8 cellular contexts compared by ENCODE assay signal in the genomic region with DNA sequence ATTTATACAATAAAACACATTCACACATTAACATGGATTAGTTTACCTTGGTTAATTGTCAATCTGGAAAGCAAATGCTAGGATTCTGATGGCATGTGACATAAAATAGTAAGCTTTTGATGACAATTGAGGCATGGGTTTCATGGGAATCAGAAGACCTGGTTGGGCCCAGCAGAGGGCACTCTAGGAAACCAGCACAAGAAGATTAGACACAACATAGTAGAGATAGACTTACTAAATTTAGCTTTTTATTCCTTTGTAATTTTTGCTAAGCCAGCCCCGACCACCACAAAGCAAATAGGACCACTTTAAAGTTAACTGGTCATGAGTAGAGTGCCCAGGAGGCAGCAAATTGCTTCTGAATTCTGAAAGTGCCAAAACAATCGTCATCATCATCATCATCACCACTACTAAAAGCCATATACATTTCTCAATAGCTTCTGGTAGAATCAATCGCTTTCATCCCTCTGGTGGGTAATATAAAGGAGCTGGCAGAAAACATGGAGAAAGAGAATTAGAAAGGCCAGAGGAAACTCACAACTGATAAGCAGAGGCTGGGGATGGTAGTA.
DNase-seq lines count a peak whose midpoint lies in the region; ATAC-seq, FAIRE-seq and TF ChIP-seq lines count a peak whose summit lies in the region.

No MANE protein-coding gene starts in this region.

- FAIRE-seq in HTR-8/SVneo (lab: Jason Lieb, UNC) = no peak

- no peaks in the 10 kb centered on the region for H3K36me3 Mint-ChIP-seq in CD4-positive, alpha-beta T cell (ENCODE audit: low read depth)
- H3K36me3 Mint-ChIP-seq in HFFc6 (ENCODE audit: low read depth) = no peaks in the 10 kb centered on the region

- no peaks in the 10 kb centered on the region for H3K9me3 Mint-ChIP-seq in CD4-positive, alpha-beta T cell
- no peaks in the 10 kb centered on the region for H3K9me3 Mint-ChIP-seq in HFFc6

- H3K4me3 Mint-ChIP-seq in CD4-positive, alpha-beta T cell = no peak overlapping the region
- no peak overlapping the region for H3K4me3 Mint-ChIP-seq in HFFc6

- CTCF ChIA-PET in CD4-positive, alpha-beta T cell (lab: Charles Lee) = interaction anchor here (0.6 to 8.2 kb wide), 3 partner anchors 8 to 166 kb away, joined by 4 to 64 read pairs (median 4); no protein-coding TSS in a partner anchor

- H3K27me3 Mint-ChIP-seq in CD4-positive, alpha-beta T cell = no peaks in the 10 kb centered on the region
- no peaks in the 10 kb centered on the region for H3K27me3 Mint-ChIP-seq in HFFc6 (ENCODE audit: insufficient read depth)

- H3K27ac ChIP-seq in CD4-positive, alpha-beta T cell (ENCODE audit: low read depth, low read length) = no peak overlapping the region

- H3K9me3 ChIP-seq in CD4-positive, alpha-beta T cell (ENCODE audit: control insufficient read depth, low read length) = no peaks in the 10 kb centered on the region

- no peaks in the 10 kb centered on the region for H3K4me1 Mint-ChIP-seq in CD4-positive, alpha-beta T cell (ENCODE audit: low read depth)
- peaks cover 40% of the 10 kb centered on the region for H3K4me1 Mint-ChIP-seq in HFFc6 (ENCODE audit: low read depth)

- no peak overlapping the region for H3K27ac Mint-ChIP-seq in CD4-positive, alpha-beta T cell
- H3K27ac Mint-ChIP-seq in HFFc6 = peak overlapping the region; percentile 66

- ATAC-seq in CD4-positive, alpha-beta T cell (ENCODE audit: poor library complexity) = no peak
- ATAC-seq in left ventricle myocardium superior = peak; percentile 44

- intact Hi-C loops in CD4-positive, alpha-beta T cell (cut with DNase I, micrococcal nuclease) = loop anchor here in 1 of 2 experiments (10.0 kb wide), 1 partner anchor 355 kb away; no protein-coding TSS in a partner anchor
- intact Hi-C loops in left ventricle myocardium superior (cut with micrococcal nuclease) = loop anchor here (10.0 kb wide), 1 partner anchor 115 kb away; no protein-coding TSS in a partner anchor

- POLR2A ChIA-PET in CD4-positive, alpha-beta T cell (lab: Charles Lee) = interaction anchor here (1.7 to 2.9 kb wide), 3 partner anchors 160 to 164 kb away, joined by 4 to 37 read pairs (median 8); a partner anchor contains a TSS

- TF ChIP-seq CTCF in CD4-positive, alpha-beta T cell (IDR thresholded peaks at IDR 0.05) = peak; percentile 42
- peak; percentile 74 for TF ChIP-seq CTCF in HFFc6 (IDR thresholded peaks at IDR 0.05)

- H3K27me3 ChIP-seq in CD4-positive, alpha-beta T cell (ENCODE audit: control insufficient read depth, insufficient read depth, low read length) = no peaks in the 10 kb centered on the region

- DNase-seq in CD4-positive, alpha-beta T cell = peak in 8 of 10 experiments; percentile 2 to 34 (median 11)
- DNase-seq in HFFc6 (peak; percentile 19), activated T-cell treated with anti-CD3 and anti-CD28 coated beads for 48 hours (ENCODE audit: low read depth) (peak; percentile 14), left ventricle myocardium superior (peak; percentile 36), DMS79 treated with DMSO at 0.1 percent for 48 hours (lab: John Stamatoyannopoulos, UW) (no peak), HTR-8/SVneo (ENCODE audit: insufficient read length, low spot score) (no peak), NCI-H2171 treated with DMSO at 0.1 percent for 48 hours (lab: John Stamatoyannopoulos, UW) (no peak)
- peak; percentile 33 for DNase-seq in stimulated activated CD4-positive, alpha-beta T cell treated with anti-CD3 and anti-CD28 coated beads, Interleukin-4, amount 100 ng/mL, for 1 hour

Comparison
In these comparisons a context has a peak if more than half of its experiments do, and no peak if none do; other contexts are left out.
1. DNase-seq: peak in CD4-positive, alpha-beta T cell (8 of 10), HFFc6 (single experiment), activated T-cell treated with anti-CD3 and anti-CD28 coated beads for 48 hours (single experiment), left ventricle myocardium superior (single experiment) and stimulated activated CD4-positive, alpha-beta T cell treated with anti-CD3 and anti-CD28 coated beads, Interleukin-4, amount 100 ng/mL, for 1 hour (single experiment); none in DMS79 treated with DMSO at 0.1 percent for 48 hours (single experiment), HTR-8/SVneo (single experiment) and NCI-H2171 treated with DMSO at 0.1 percent for 48 hours (single experiment).